Comparison of ENCODE assay signal across 18 cellular contexts in genomic region chr2:85275984-85276540, GRCh38. TPM values are rescaled to one million over a fixed set of nuclear protein-coding genes. Genes with fewer than 3 reads are reported as not detected.
DNase-seq lines count a peak whose midpoint lies in the region; ATAC-seq and TF ChIP-seq lines count a peak whose summit lies in the region.
"Had no signal": no experiment of that assay in that cellular context is flagged by ENCODE, and none has a peak within 500 bp of the region (broad histone marks: within the 10 kb centered on the region; RNA-seq: fewer than 3 reads in every experiment).

No MANE protein-coding gene starts in this region.

- H3K4me3 ChIP-seq in AG04450 (ENCODE audit: low read depth, low read length) (peak overlapping the region; percentile 23), left lung (no peak overlapping the region), skeletal muscle tissue (ENCODE audit: low read length in 3 of 3) (peak overlapping the region; percentile 16 to 58 (median 58)), OCI-LY7 (ENCODE audit: low read depth, low read length, poor library complexity, severe bottlenecking) (no peak overlapping the region)

- H3K79me2 ChIP-seq in OCI-LY7 (ENCODE audit: insufficient read depth, low read depth, low read length) = no peaks in the 10 kb centered on the region

- H3K9me3 Mint-ChIP-seq in stimulated activated naive B cell treated with anti-CD40 and anti-IgM and Interleukin-4, amounts not matched to agents 10 μg/mL and 1 μg/mL and 100 μg/mL, for 72 hours = no peaks in the 10 kb centered on the region
- H3K9me3 Mint-ChIP-seq: activated T-cell treated with anti-CD3 and anti-CD28 coated beads, Interleukin-2, amount 50 U/mL, for 24 hours; natural killer cell treated with Interleukin-12 subunit alpha and Interleukin-12 subunit beta and Interleukin-15 and Interleukin-18, amount 100 ng/mL, for 72 hours; stimulated activated naive CD8-positive, alpha-beta T cell treated with anti-CD3 and anti-CD28 coated beads, Interleukin-15, amount 100 ng/mL, for 72 hours; T-cell had no signal

- DNase-seq in AG04450 (ENCODE audit: low read depth, low spot score) = no peak
- DNase-seq in T-helper 17 cell = no peak
- no peak for DNase-seq in left lung
- DNase-seq in OCI-LY7 (ENCODE audit: low spot score) = no peak
- no peak for DNase-seq in stimulated activated naive B cell treated with anti-CD40 and anti-IgM and Interleukin-4, amounts not matched to agents 10 μg/mL and 1 μg/mL and 100 μg/mL, for 72 hours
- DNase-seq in activated CD8-positive, alpha-beta memory T cell treated with anti-CD3 and anti-CD28 coated beads, Interleukin-2, amount 50 U/mL, for 48 hours = no peak
- no peak for DNase-seq in SW 1271 (lab: John Stamatoyannopoulos, UW)
- DNase-seq: activated CD4-positive, alpha-beta T cell treated with anti-CD3 and anti-CD28 coated beads for 1 hour; activated T-cell treated with anti-CD3 and anti-CD28 coated beads, Interleukin-2, amount 50 U/mL, for 24 hours; amniotic stem cell; BE2C; NCI-H1105 treated with DMSO at 0.1 percent for 48 hours; NCI-H446 treated with DMSO at 0.1 percent for 48 hours; stimulated activated naive CD8-positive, alpha-beta T cell treated with anti-CD3 and anti-CD28 coated beads, Interleukin-15, amount 100 ng/mL, for 72 hours; T-cell had no signal

- intact Hi-C loops in left lung (cut with DNase I) (no loop called here), OCI-LY7 (cut with micrococcal nuclease; ENCODE audit: unreplicated experiment) (no loop called here)

- H3K27ac Mint-ChIP-seq in T-helper 17 cell = peak overlapping the region; percentile 71
- no peak overlapping the region for H3K27ac Mint-ChIP-seq in stimulated activated naive B cell treated with anti-CD40 and anti-IgM and Interleukin-4, amounts not matched to agents 10 μg/mL and 1 μg/mL and 100 μg/mL, for 72 hours
- H3K27ac Mint-ChIP-seq: activated T-cell treated with anti-CD3 and anti-CD28 coated beads, Interleukin-2, amount 50 U/mL, for 24 hours; natural killer cell treated with Interleukin-12 subunit alpha and Interleukin-12 subunit beta and Interleukin-15 and Interleukin-18, amount 100 ng/mL, for 72 hours; stimulated activated naive CD8-positive, alpha-beta T cell treated with anti-CD3 and anti-CD28 coated beads, Interleukin-15, amount 100 ng/mL, for 72 hours; T-cell had no signal

- no peak overlapping the region for H2AFZ ChIP-seq in OCI-LY7 (ENCODE audit: low read length)

- ATAC-seq in T-helper 17 cell = no peak
- ATAC-seq in left lung = no peak
- no peak for ATAC-seq in stimulated activated naive B cell treated with anti-CD40 and anti-IgM and Interleukin-4, amounts not matched to agents 10 μg/mL and 1 μg/mL and 100 μg/mL, for 72 hours (replicated peaks)
- ATAC-seq: foreskin keratinocyte; natural killer cell treated with Interleukin-12 subunit alpha and Interleukin-12 subunit beta and Interleukin-15 and Interleukin-18, amount 100 ng/mL, for 72 hours; stimulated activated naive CD8-positive, alpha-beta T cell treated with anti-CD3 and anti-CD28 coated beads, Interleukin-15, amount 100 ng/mL, for 72 hours; T-cell had no signal

- H3K4me3 Mint-ChIP-seq in T-helper 17 cell = no peak overlapping the region
- no peak overlapping the region for H3K4me3 Mint-ChIP-seq in stimulated activated naive B cell treated with anti-CD40 and anti-IgM and Interleukin-4, amounts not matched to agents 10 μg/mL and 1 μg/mL and 100 μg/mL, for 72 hours
- H3K4me3 Mint-ChIP-seq: activated T-cell treated with anti-CD3 and anti-CD28 coated beads, Interleukin-2, amount 50 U/mL, for 24 hours; natural killer cell treated with Interleukin-12 subunit alpha and Interleukin-12 subunit beta and Interleukin-15 and Interleukin-18, amount 100 ng/mL, for 72 hours; stimulated activated naive CD8-positive, alpha-beta T cell treated with anti-CD3 and anti-CD28 coated beads, Interleukin-15, amount 100 ng/mL, for 72 hours; T-cell had no signal

- no peak overlapping the region for H3K4me2 ChIP-seq in OCI-LY7 (ENCODE audit: low read length)

- TF ChIP-seq CTCF in AG04450 (IDR thresholded peaks at IDR 0.05; ENCODE audit: low read depth, low read length) (no peak), left lung (IDR thresholded peaks at IDR 0.05) (no peak), OCI-LY7 (conservative IDR thresholded peaks at IDR 0.05; ENCODE audit: low read length) (no peak)

- no peaks in the 10 kb centered on the region for H3K27me3 ChIP-seq in AG04450 (ENCODE audit: control insufficient read depth, insufficient read depth, low read length)
- no peaks in the 10 kb centered on the region for H3K27me3 ChIP-seq in left lung
- H3K27me3 ChIP-seq in skeletal muscle tissue (ENCODE audit: control insufficient read depth in 3 of 3, insufficient read depth in 3 of 3, low read length in 3 of 3) = no peaks in the 10 kb centered on the region
- H3K27me3 ChIP-seq: BE2C, foreskin keratinocyte had no signal

- peaks cover 54% of the 10 kb centered on the region for H3K27me3 Mint-ChIP-seq in T-helper 17 cell
- H3K27me3 Mint-ChIP-seq in stimulated activated naive B cell treated with anti-CD40 and anti-IgM and Interleukin-4, amounts not matched to agents 10 μg/mL and 1 μg/mL and 100 μg/mL, for 72 hours = peaks cover 17 to 32% of the 10 kb centered on the region in 2 donors

- BruUV-seq in OCI-LY7 (replicated peaks; lab: Mats Ljungman, UMichigan) = no TSS peak

- POLR2A ChIA-PET in AG04450 (lab: Yijun Ruan, JAX) (no interaction called here), OCI-LY7 (lab: Charles Lee) (no interaction called here)

- H3K9ac ChIP-seq in skeletal muscle tissue (ENCODE audit: low read depth in 1 of 3, low read length in 3 of 3) = peak overlapping the region in 1 of 3 donors; percentile 62

- CTCF ChIA-PET in AG04450 (lab: Charles Lee) = interaction anchor here (1.1 to 2.6 kb wide), 3 partner anchors 10 to 209 kb away, joined by 3 to 12 read pairs (median 4); no protein-coding TSS in a partner anchor
- CTCF ChIA-PET in OCI-LY7 (lab: Charles Lee; ENCODE audit: unreplicated experiment) = no interaction called here

- H4K20me1 ChIP-seq in OCI-LY7 (ENCODE audit: insufficient read depth, low read length) = no peaks in the 10 kb centered on the region

- no peaks in the 10 kb centered on the region for H3K36me3 Mint-ChIP-seq in T-helper 17 cell (ENCODE audit: low read depth)
- no peaks in the 10 kb centered on the region for H3K36me3 Mint-ChIP-seq in stimulated activated naive B cell treated with anti-CD40 and anti-IgM and Interleukin-4, amounts not matched to agents 10 μg/mL and 1 μg/mL and 100 μg/mL, for 72 hours
- H3K36me3 Mint-ChIP-seq: natural killer cell treated with Interleukin-12 subunit alpha and Interleukin-12 subunit beta and Interleukin-15 and Interleukin-18, amount 100 ng/mL, for 72 hours; T-cell had no signal

- no peaks in the 10 kb centered on the region for H3K9me2 ChIP-seq in OCI-LY7 (ENCODE audit: insufficient read depth, low read length)

- H3K4me1 ChIP-seq in left lung (peaks cover 4 to 23% of the 10 kb centered on the region in 2 donors), skeletal muscle tissue (ENCODE audit: control insufficient read depth in 3 of 3, insufficient read depth in 3 of 3, low read length in 3 of 3) (peaks cover 24 to 41% (median 30%) of the 10 kb centered on the region in 3 donors), OCI-LY7 (ENCODE audit: insufficient read depth, low read length, poor library complexity, severe bottlenecking) (no peaks in the 10 kb centered on the region)
- H3K4me1 ChIP-seq: BE2C had no signal

- H3K9me3 ChIP-seq in AG04450 (ENCODE audit: control insufficient read depth, insufficient read depth, low read length) (no peaks in the 10 kb centered on the region; the same call in 1 of the 2 replicates), T-helper 17 cell (ENCODE audit: control insufficient read depth, low read length, poor library complexity, severe bottlenecking) (no peaks in the 10 kb centered on the region), left lung (no peaks in the 10 kb centered on the region), skeletal muscle tissue (ENCODE audit: control insufficient read depth in 3 of 3, low read length in 3 of 3) (no peaks in the 10 kb centered on the region), OCI-LY7 (ENCODE audit: low read length) (no peaks in the 10 kb centered on the region)
- H3K9me3 ChIP-seq: BE2C had no signal

- H3K27ac ChIP-seq in AG04450 (ENCODE audit: low read depth, low read length) = no peak overlapping the region
- H3K27ac ChIP-seq in left lung = peak overlapping the region; percentile 13 to 51
- no peak overlapping the region for H3K27ac ChIP-seq in skeletal muscle tissue (ENCODE audit: low read depth, low read length)
- no peak overlapping the region for H3K27ac ChIP-seq in OCI-LY7 (ENCODE audit: low read depth, low read length, poor library complexity, severe bottlenecking)

- H3K4me1 Mint-ChIP-seq in T-helper 17 cell = no peaks in the 10 kb centered on the region
- no peaks in the 10 kb centered on the region for H3K4me1 Mint-ChIP-seq in stimulated activated naive B cell treated with anti-CD40 and anti-IgM and Interleukin-4, amounts not matched to agents 10 μg/mL and 1 μg/mL and 100 μg/mL, for 72 hours
- H3K4me1 Mint-ChIP-seq: stimulated activated naive CD8-positive, alpha-beta T cell treated with anti-CD3 and anti-CD28 coated beads, Interleukin-15, amount 100 ng/mL, for 72 hours; T-cell had no signal

- H3K36me3 ChIP-seq in left lung (no peaks in the 10 kb centered on the region), skeletal muscle tissue (ENCODE audit: control insufficient read depth in 3 of 3, insufficient read depth in 3 of 3, low read length in 3 of 3) (no peaks in the 10 kb centered on the region), OCI-LY7 (ENCODE audit: insufficient read depth, low read length) (no peaks in the 10 kb centered on the region)
- H3K36me3 ChIP-seq: BE2C had no signal

RNA-seq across cellular contexts. Expression of gene TGOLN2, which starts 51.7 kb away (rescaled TPM):
- polyA plus RNA-seq in AG04450 (2011; rRNA removed) = 121 and 155 TPM in 2 replicates
- polyA minus RNA-seq in AG04450 (2011; rRNA and poly(A)+ RNA removed) = 69.4 and 78.0 TPM in 2 replicates
- total RNA-seq in T-helper 17 cell = 100 to 1,000 TPM; 122 to 125 TPM
- 100 to 1,000 TPM; 122 to 133 TPM for total RNA-seq in left lung
- 29.7 TPM for total RNA-seq in skeletal muscle tissue
- 74.4 and 78.6 TPM in 2 replicates for total RNA-seq in OCI-LY7 (2014; rRNA removed; shearing (Covaris generic))
- 76.9 and 86.6 TPM in 2 replicates for total RNA-seq in OCI-LY7 (2022)

Comparison
In these comparisons a context has a peak if more than half of its experiments do, and no peak if none do; other contexts are left out.
1. H3K27ac ChIP-seq: peak in left lung (2 of 2); none in AG04450 (single experiment), skeletal muscle tissue (single experiment) and OCI-LY7 (single experiment).
2. H3K4me3 ChIP-seq: peak in AG04450 (single experiment) and skeletal muscle tissue (3 of 3); none in left lung (0 of 2) and OCI-LY7 (single experiment).